8 cellular contexts compared by ENCODE assay signal in genomic region chr20:543369-544152, GRCh38. TPM values are rescaled to one million over a fixed set of nuclear protein-coding genes. Genes with fewer than 3 reads are reported as not detected.
A peak's percentile ranks its signal among the peaks of the same experiment; 100 is the strongest.
DNase-seq lines count a peak whose midpoint lies in the region; ATAC-seq, FAIRE-seq and TF ChIP-seq lines count a peak whose summit lies in the region.

TSS of gene CSNK2A1 (minus strand) at chr20:543790. CDS start at chr20:508551, 35,239 bp downstream.

- peak; percentile 70 for DNase-seq in DMS79 (lab: John Stamatoyannopoulos, UW)
- peak; percentile 76 for DNase-seq in RCC 7860 (ENCODE audit: low spot score)
- peak; percentile 96 to 97 for DNase-seq in activated T-cell treated with anti-CD3 and anti-CD28 coated beads, Interleukin-2, amount 50 U/mL, for 72 hours
- peak; percentile 98 for DNase-seq in esophagus muscularis mucosa (ENCODE audit: extremely low spot score)
- DNase-seq in stimulated activated CD8-positive, alpha-beta memory T cell treated with anti-CD3 and anti-CD28 coated beads, Interleukin-7, amount 100 ng/mL, for 4 hours (ENCODE audit: low read depth in 2 of 2): peak; percentile 89 to 94

- H3K27ac ChIP-seq in KOPT-K1 (ENCODE audit: low read depth, low read length, poor library complexity, severe bottlenecking) (peak within 1 kb of the TSS; percentile 95), esophagus muscularis mucosa (replicated peaks in 1 of 4) (peak within 1 kb of the TSS; percentile 84 to 94 (median 86)), muscle layer of duodenum (ENCODE audit: low read length) (peak within 1 kb of the TSS; percentile 92)

- peaks cover 55% of the 10 kb centered on the region for H3K4me1 Mint-ChIP-seq in activated T-cell treated with anti-CD3 and anti-CD28 coated beads, Interleukin-2, amount 50 U/mL, for 72 hours (ENCODE audit: low read depth)

- H3K9me3 Mint-ChIP-seq in activated T-cell treated with anti-CD3 and anti-CD28 coated beads, Interleukin-2, amount 50 U/mL, for 72 hours: peaks cover 4 to 7% of the 10 kb centered on the region in 2 donors

- intact Hi-C loops in esophagus muscularis mucosa (cut with DNase I): loop anchor here (5.0 kb wide), 1 partner anchor 109 kb away; the partner anchor contains the start of gene SRXN1

- TF ChIP-seq CTCF in esophagus muscularis mucosa (IDR thresholded peaks at IDR 0.05): no peak

- H3K36me3 Mint-ChIP-seq in activated T-cell treated with anti-CD3 and anti-CD28 coated beads, Interleukin-2, amount 50 U/mL, for 72 hours (ENCODE audit: insufficient read depth in 2 of 2): peaks cover 26 to 39% of the 10 kb centered on the region in 2 donors

- TF ChIP-seq EP300 in esophagus muscularis mucosa (IDR thresholded peaks at IDR 0.05): no peak

- H3K4me1 ChIP-seq in esophagus muscularis mucosa: peaks cover 31 to 43% (median 39%) of the 10 kb centered on the region in 4 donors
- H3K4me1 ChIP-seq in muscle layer of duodenum (ENCODE audit: control insufficient read depth in 1 of 2, insufficient read depth in 2 of 2, low read length in 2 of 2): peaks cover 18 to 26% of the 10 kb centered on the region in 2 donors

- H3K9me3 ChIP-seq in KOPT-K1 (ENCODE audit: insufficient read depth, low read length, poor library complexity, severe bottlenecking): peaks cover 11% of the 10 kb centered on the region
- no peaks in the 10 kb centered on the region for H3K9me3 ChIP-seq in esophagus muscularis mucosa
- H3K9me3 ChIP-seq in muscle layer of duodenum (ENCODE audit: control insufficient read depth in 1 of 2, low read length in 2 of 2): peaks cover 0 to 3% of the 10 kb centered on the region in 2 donors

- H3K27ac Mint-ChIP-seq in activated T-cell treated with anti-CD3 and anti-CD28 coated beads, Interleukin-2, amount 50 U/mL, for 72 hours: peak within 1 kb of the TSS; percentile 98

- peak within 1 kb of the TSS; percentile 80 to 98 (median 89) for H3K4me3 ChIP-seq in esophagus muscularis mucosa
- H3K4me3 ChIP-seq in muscle layer of duodenum (ENCODE audit: low read depth in 1 of 2, low read length in 2 of 2): peak within 1 kb of the TSS; percentile 61 to 95

- TF ChIP-seq POLR2A in esophagus muscularis mucosa (IDR thresholded peaks at IDR 0.05; ENCODE audit: low read depth): no peak

- peaks cover 31% of the 10 kb centered on the region for H3K36me3 ChIP-seq in KOPT-K1 (ENCODE audit: insufficient read depth, low read length)
- H3K36me3 ChIP-seq in esophagus muscularis mucosa: no peaks in the 10 kb centered on the region
- no peaks in the 10 kb centered on the region for H3K36me3 ChIP-seq in muscle layer of duodenum (ENCODE audit: control insufficient read depth in 1 of 2, insufficient read depth in 2 of 2, low read length in 2 of 2)

- no peaks in the 10 kb centered on the region for H3K27me3 Mint-ChIP-seq in activated T-cell treated with anti-CD3 and anti-CD28 coated beads, Interleukin-2, amount 50 U/mL, for 72 hours (ENCODE audit: low read depth)

- H3K27me3 ChIP-seq in esophagus muscularis mucosa (no peaks in the 10 kb centered on the region), muscle layer of duodenum (ENCODE audit: low read depth, low read length) (no peaks in the 10 kb centered on the region)

- peak; percentile 46 for FAIRE-seq in RCC 7860 (lab: Jason Lieb, UNC)

- under 1% methylated on average over 32 of the region's 44 CpGs for WGBS in esophagus muscularis mucosa

- peak; percentile 94 for ATAC-seq in GM21786 (IDR thresholded peaks at IDR 0.05; ENCODE audit: unreplicated experiment)
- ATAC-seq in activated T-cell treated with anti-CD3 and anti-CD28 coated beads, Interleukin-2, amount 50 U/mL, for 72 hours (replicated peaks in 1 of 2): peak; percentile 99

- peak within 1 kb of the TSS; percentile 88 to 96 for H3K4me3 Mint-ChIP-seq in activated T-cell treated with anti-CD3 and anti-CD28 coated beads, Interleukin-2, amount 50 U/mL, for 72 hours

RNA-seq across cellular contexts. Expression of gene CSNK2A1, which starts in this region (rescaled TPM):
- total RNA-seq in activated T-cell treated with anti-CD3 and anti-CD28 coated beads, Interleukin-2, amount 50 U/mL, for 72 hours: 100 to 1,000 TPM; 168 to 184 TPM
- total RNA-seq in esophagus muscularis mucosa: 10 to 100 TPM; 41.5 to 69.5 (median 53.6) TPM

Comparison
In these comparisons a context has a peak if more than half of its experiments do, and no peak if none do; other contexts are left out.
1. Peak in every context shown above with its lines: DNase-seq, ATAC-seq, H3K4me3 ChIP-seq and H3K27ac ChIP-seq.